ENCODE assay signal across 9 cellular contexts in the genomic region with DNA sequence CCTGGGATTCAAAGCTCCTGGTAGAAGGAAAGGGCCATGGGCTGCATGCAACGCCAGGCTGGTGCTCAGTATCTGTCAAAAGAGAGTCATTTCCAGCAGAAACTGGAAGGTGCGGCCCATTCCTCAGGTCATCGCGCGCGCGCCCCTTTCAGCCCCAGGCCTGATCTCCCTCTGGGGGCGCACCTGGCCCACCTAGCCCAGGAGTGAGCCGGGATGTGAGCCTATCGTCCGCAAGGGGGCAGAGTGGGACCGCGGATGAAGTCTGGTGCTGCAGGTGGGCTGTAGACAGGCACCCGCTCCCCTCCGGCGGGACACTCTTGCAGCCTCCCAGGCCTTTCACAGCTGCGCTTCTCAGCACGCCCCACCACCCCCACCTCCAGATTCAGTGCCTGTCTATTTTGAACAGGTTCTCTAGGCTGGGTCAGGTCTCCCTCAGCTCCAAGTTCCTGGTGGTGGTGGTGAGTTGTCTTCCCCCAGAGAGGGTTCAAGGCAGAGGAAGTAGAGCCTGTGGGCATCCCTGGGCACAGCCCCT.
DNase-seq lines count a peak whose midpoint lies in the region; ATAC-seq and FAIRE-seq lines count a peak whose summit lies in the region.
"Had no signal": no experiment of that assay in that cellular context is flagged by ENCODE, and none has a peak within 500 bp of the region (broad histone marks: within the 10 kb centered on the region; RNA-seq: fewer than 3 reads in every experiment).

No MANE protein-coding gene starts in this region.

- intact Hi-C loops in posterior cingulate gyrus (cut with DNase I): loop anchor here (1.0 to 5.0 kb wide), 3 partner anchors 121 to 336 kb away; no protein-coding TSS in a partner anchor

- FAIRE-seq in urothelium cell line (lab: Jason Lieb, UNC): peak; percentile 90
- FAIRE-seq: TTC549 had no signal

- ATAC-seq in GM21423 (IDR thresholded peaks at IDR 0.05; ENCODE audit: unreplicated experiment): peak; percentile 84

- peak; percentile 74 for DNase-seq in COLO668 (lab: John Stamatoyannopoulos, UW; ENCODE audit: unreplicated experiment)
- DNase-seq in KG1 (lab: John Stamatoyannopoulos, UW): peak; percentile 65
- DNase-seq in SHP77 treated with DMSO at 0.1 percent for 48 hours (lab: John Stamatoyannopoulos, UW): peak; percentile 46
- peak; percentile 56 for DNase-seq in activated gamma-delta T cell (lab: John Stamatoyannopoulos, UW)
- DNase-seq in germinal center (ENCODE audit: low spot score): peak; percentile 95
- peak; percentile 62 to 97 (median 82) for DNase-seq in posterior cingulate gyrus
- DNase-seq in urothelium cell line (ENCODE audit: low spot score): peak; percentile 89

Comparison
In these comparisons a context has a peak if more than half of its experiments do, and no peak if none do; other contexts are left out.
1. Peak in every context shown above with its lines: DNase-seq and ATAC-seq.